In the genomic region with DNA sequence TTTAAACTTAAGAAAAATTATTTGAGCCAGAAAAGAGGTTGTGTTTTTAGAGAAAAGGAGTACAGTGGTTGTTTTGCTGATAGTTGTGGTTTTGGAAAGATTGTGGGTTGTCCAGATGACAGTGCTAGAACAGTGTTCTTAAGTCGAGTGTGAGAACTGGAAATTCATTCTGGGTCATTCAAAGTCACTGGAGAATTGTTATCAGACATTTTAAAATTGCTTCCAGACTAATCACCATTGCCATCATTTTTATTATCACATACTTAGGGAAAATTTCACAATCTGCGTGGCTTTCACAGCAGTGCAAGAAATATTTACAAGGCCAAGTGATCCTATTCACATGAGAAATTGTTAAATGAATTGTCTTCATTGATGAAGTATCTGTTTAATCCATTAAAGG, we compare ENCODE assay signal across 28 cellular contexts.
A peak's percentile ranks its signal among the peaks of the same experiment; 100 is the strongest.
DNase-seq lines count a peak whose midpoint lies in the region; ATAC-seq, FAIRE-seq and TF ChIP-seq lines count a peak whose summit lies in the region.
"Had no signal": no experiment of that assay in that cellular context is flagged by ENCODE, and none has a peak within 500 bp of the region (broad histone marks: within the 10 kb centered on the region; RNA-seq: fewer than 3 reads in every experiment).

No MANE protein-coding gene starts in this region.

- H3K36me3 ChIP-seq in IMR-90 (ENCODE audit: control insufficient read depth, insufficient read depth, low read length) (no peaks in the 10 kb centered on the region), smooth muscle cell (ENCODE audit: low read depth) (no peaks in the 10 kb centered on the region), PC-3 (ENCODE audit: low read depth, low read length) (no peaks in the 10 kb centered on the region), esophagus squamous epithelium (no peaks in the 10 kb centered on the region)
- H3K36me3 ChIP-seq: lower lobe of right lung, neural progenitor cell, upper lobe of right lung had no signal

- no peak overlapping the region for H4K91ac ChIP-seq in IMR-90 (ENCODE audit: insufficient read depth, low read depth, low read length)

- peaks cover 2% of the 10 kb centered on the region; the same call in 1 of the 2 replicates for H3K9me3 ChIP-seq in IMR-90 (ENCODE audit: control insufficient read depth, insufficient read depth, low read length)
- peaks cover 6% of the 10 kb centered on the region for H3K9me3 ChIP-seq in smooth muscle cell (replicated peaks; ENCODE audit: low read depth)
- H3K9me3 ChIP-seq in PC-3 (ENCODE audit: low read length) = no peaks in the 10 kb centered on the region
- no peaks in the 10 kb centered on the region for H3K9me3 ChIP-seq in esophagus squamous epithelium
- H3K9me3 ChIP-seq: lower lobe of right lung, upper lobe of right lung had no signal

- H3K27me3 Mint-ChIP-seq in activated naive CD8-positive, alpha-beta T cell treated with anti-CD3 and anti-CD28 coated beads for 36 hours = peaks cover 3% of the 10 kb centered on the region
- H3K27me3 Mint-ChIP-seq: activated CD4-positive, alpha-beta T cell treated with anti-CD3 and anti-CD28 coated beads, Interleukin-2, amount 10 ng/mL, durations not matched to agents 24 days and 14 days; activated CD8-positive, alpha-beta memory T cell treated with anti-CD3 and anti-CD28 coated beads, Interleukin-2, amount 10 ng/mL, durations not matched to agents 7 days and 5 days; central memory CD8-positive, alpha-beta T cell; T-helper 17 cell had no signal

- no peak overlapping the region for H3K27ac Mint-ChIP-seq in activated naive CD8-positive, alpha-beta T cell treated with anti-CD3 and anti-CD28 coated beads for 36 hours
- H3K27ac Mint-ChIP-seq: activated CD4-positive, alpha-beta T cell treated with anti-CD3 and anti-CD28 coated beads, Interleukin-2, amount 10 ng/mL, durations not matched to agents 24 days and 14 days; activated CD8-positive, alpha-beta memory T cell treated with anti-CD3 and anti-CD28 coated beads, Interleukin-2, amount 10 ng/mL, durations not matched to agents 7 days and 5 days; activated T-cell treated with anti-CD3 and anti-CD28 coated beads, Interleukin-2, amount 50 U/mL, for 72 hours; neural progenitor cell; T-helper 17 cell had no signal

- CTCF ChIA-PET in IMR-90 (lab: Yijun Ruan, JAX) = no interaction called here
- CTCF ChIA-PET in PC-3 (lab: Charles Lee) = no interaction called here

- peaks cover 2% of the 10 kb centered on the region for H3K4me1 ChIP-seq in IMR-90 (ENCODE audit: control insufficient read depth, insufficient read depth, low read length)
- H3K4me1 ChIP-seq in smooth muscle cell (ENCODE audit: low read depth) = no peaks in the 10 kb centered on the region
- no peaks in the 10 kb centered on the region for H3K4me1 ChIP-seq in PC-3 (ENCODE audit: insufficient read depth, low read length)
- H3K4me1 ChIP-seq in esophagus squamous epithelium = no peaks in the 10 kb centered on the region
- H3K4me1 ChIP-seq: lower lobe of right lung, neural progenitor cell, upper lobe of right lung had no signal

- H3K56ac ChIP-seq in IMR-90 (ENCODE audit: extremely low read depth, insufficient read depth, low read length) = no peak overlapping the region

- H3K36me3 Mint-ChIP-seq in activated naive CD8-positive, alpha-beta T cell treated with anti-CD3 and anti-CD28 coated beads for 36 hours = no peaks in the 10 kb centered on the region
- H3K36me3 Mint-ChIP-seq: activated CD8-positive, alpha-beta memory T cell treated with anti-CD3 and anti-CD28 coated beads, Interleukin-2, amount 10 ng/mL, durations not matched to agents 7 days and 5 days; neural progenitor cell had no signal

- TF ChIP-seq CTCF in IMR-90 (conservative IDR thresholded peaks at IDR 0.05; ENCODE audit: low read depth, low read length) (no peak), cardiac fibroblast (IDR thresholded peaks at IDR 0.05; ENCODE audit: low read depth, low read length) (no peak), smooth muscle cell (IDR thresholded peaks at IDR 0.05; ENCODE audit: borderline replicate concordance, insufficient read depth, poor library complexity, severe bottlenecking) (no peak), PC-3 (conservative IDR thresholded peaks at IDR 0.05; ENCODE audit: low read depth, low read length) (no peak), esophagus squamous epithelium (IDR thresholded peaks at IDR 0.05) (no peak)

- H3K4me2 ChIP-seq in IMR-90 (ENCODE audit: low read depth, low read length) (no peak overlapping the region), smooth muscle cell (peak overlapping the region; percentile 23), PC-3 (ENCODE audit: low read length) (no peak overlapping the region)
- H3K4me2 ChIP-seq: neural progenitor cell had no signal

- no peak overlapping the region for H2BK5ac ChIP-seq in IMR-90 (ENCODE audit: low read depth, low read length, poor library complexity, severe bottlenecking)

- no peaks in the 10 kb centered on the region for H3K27me3 ChIP-seq in IMR-90 (ENCODE audit: control insufficient read depth, insufficient read depth, low read length)
- H3K27me3 ChIP-seq in smooth muscle cell (ENCODE audit: low read depth) = no peaks in the 10 kb centered on the region
- H3K27me3 ChIP-seq in PC-3 (ENCODE audit: low read length) = no peaks in the 10 kb centered on the region; the same call in none of the 2 replicates
- H3K27me3 ChIP-seq in esophagus squamous epithelium = no peaks in the 10 kb centered on the region
- H3K27me3 ChIP-seq: neural progenitor cell, upper lobe of right lung had no signal

- H3K9me2 ChIP-seq in PC-3 (replicated peaks; ENCODE audit: low read length) = no peaks in the 10 kb centered on the region

- H3K4me1 Mint-ChIP-seq in activated naive CD8-positive, alpha-beta T cell treated with anti-CD3 and anti-CD28 coated beads for 36 hours = no peaks in the 10 kb centered on the region
- H3K4me1 Mint-ChIP-seq: activated CD4-positive, alpha-beta T cell treated with anti-CD3 and anti-CD28 coated beads, Interleukin-2, amount 10 ng/mL, durations not matched to agents 24 days and 14 days; activated CD8-positive, alpha-beta memory T cell treated with anti-CD3 and anti-CD28 coated beads, Interleukin-2, amount 10 ng/mL, durations not matched to agents 7 days and 5 days; central memory CD8-positive, alpha-beta T cell; T-helper 17 cell had no signal

- H3K9ac ChIP-seq in IMR-90 (ENCODE audit: low read depth, low read length) (no peak overlapping the region), smooth muscle cell (ENCODE audit: low read depth) (no peak overlapping the region), PC-3 (ENCODE audit: low read length) (no peak overlapping the region)
- H3K9ac ChIP-seq: neural progenitor cell had no signal

- H3K9me3 Mint-ChIP-seq in activated naive CD8-positive, alpha-beta T cell treated with anti-CD3 and anti-CD28 coated beads for 36 hours = peaks cover 8% of the 10 kb centered on the region

- H3K79me2 ChIP-seq in smooth muscle cell (ENCODE audit: low read depth) (no peaks in the 10 kb centered on the region), PC-3 (ENCODE audit: low read length) (no peaks in the 10 kb centered on the region)

- H2BK15ac ChIP-seq in IMR-90 (ENCODE audit: low read depth, low read length) = no peak overlapping the region

- FAIRE-seq in HTR-8/SVneo (lab: Jason Lieb, UNC) = no peak
- FAIRE-seq: endothelial cell of umbilical vein, frontal cortex, G401.6, GM18507, K562 had no signal

- no peak for TF ChIP-seq RAD21 in IMR-90 (IDR thresholded peaks at IDR 0.05; ENCODE audit: low read length)

- H2BK120ac ChIP-seq in IMR-90 (ENCODE audit: low read depth, low read length) = no peak overlapping the region

- POLR2A ChIA-PET in IMR-90 (lab: Charles Lee; ENCODE audit: unreplicated experiment) (no interaction called here), PC-3 (lab: Charles Lee; ENCODE audit: unreplicated experiment) (no interaction called here)

- H3K18ac ChIP-seq in IMR-90 (ENCODE audit: low read depth, low read length) = no peak overlapping the region; the same call in 1 of the 2 replicates

- no peak overlapping the region for H2AK9ac ChIP-seq in IMR-90 (replicated peaks; ENCODE audit: low read depth, low read length, poor library complexity)

- no peak overlapping the region for H3K4ac ChIP-seq in IMR-90 (ENCODE audit: low read depth, low read length)

- H3K14ac ChIP-seq in IMR-90 (replicated peaks; ENCODE audit: low read depth, low read length) = no peak overlapping the region

- dilution Hi-C loops in IMR-90 (cut with HindIII; ENCODE audit: low sequenced_read_pairs, unreplicated experiment) = no loop called here

- H3K4me3 ChIP-seq in IMR-90 (ENCODE audit: insufficient read depth, low read depth, low read length) (no peak overlapping the region), cardiac fibroblast (replicated peaks in 1 of 2; ENCODE audit: low read depth in 2 of 2, low read length in 2 of 2) (no peak overlapping the region), smooth muscle cell (no peak overlapping the region), PC-3 (ENCODE audit: low read length) (no peak overlapping the region), esophagus squamous epithelium (no peak overlapping the region)
- H3K4me3 ChIP-seq: K562, lower lobe of right lung, neural progenitor cell, upper lobe of right lung had no signal

- no peak overlapping the region for H2BK20ac ChIP-seq in IMR-90 (ENCODE audit: low read depth, low read length)

- H4K5ac ChIP-seq in IMR-90 (ENCODE audit: low read depth, low read length) = no peak overlapping the region

- no TSS peak for BruUV-seq in IMR-90 (replicated peaks; lab: Mats Ljungman, UMichigan)
- BruUV-seq in PC-3 (replicated peaks; lab: Mats Ljungman, UMichigan) = no TSS peak

- ATAC-seq in IMR-90 (ENCODE audit: low read depth) = no peak
- peak; percentile 62 to 70 for ATAC-seq in left cardiac atrium
- ATAC-seq in PC-3 = no peak
- ATAC-seq: activated CD8-positive, alpha-beta memory T cell treated with anti-CD3 and anti-CD28 coated beads, Interleukin-2, amount 10 ng/mL, durations not matched to agents 7 days and 5 days; activated T-cell treated with anti-CD3 and anti-CD28 coated beads, Interleukin-2, amount 50 U/mL, for 72 hours; K562; lower lobe of right lung; T-helper 17 cell; upper lobe of right lung had no signal

- no CpG with 5 or more reads among the region's 2 CpGs for WGBS in IMR-90 (ENCODE audit: extremely low coverage in 2 of 2, insufficient read length in 1 of 2), 2 experiments
- 7% methylated on average over 2 of the region's 2 CpGs for WGBS in smooth muscle cell (ENCODE audit: low lambda C conversion rate)
- 45 to 55% methylated on average over 2 of the region's 2 CpGs for WGBS in esophagus squamous epithelium, 2 donors

- TF ChIP-seq POLR2A in IMR-90 (IDR thresholded peaks at IDR 0.05; ENCODE audit: low read depth, low read length) (no peak), esophagus squamous epithelium (IDR thresholded peaks at IDR 0.05) (no peak)

- intact Hi-C loops in IMR-90 (cut with micrococcal nuclease) = no loop called here
- intact Hi-C loops in left cardiac atrium (cut with DNase I) = no loop called here
- intact Hi-C loops in PC-3 (cut with micrococcal nuclease) = no loop called here
- intact Hi-C loops in esophagus squamous epithelium (cut with DNase I) = no loop called here

- H3K27ac ChIP-seq in IMR-90 (ENCODE audit: insufficient read depth, low read length) = no peak overlapping the region
- H3K27ac ChIP-seq in smooth muscle cell (ENCODE audit: low read depth) = peak overlapping the region; percentile 22
- H3K27ac ChIP-seq in PC-3 (ENCODE audit: low read length) = no peak overlapping the region
- H3K27ac ChIP-seq in esophagus squamous epithelium = no peak overlapping the region
- H3K27ac ChIP-seq: lower lobe of right lung, neural progenitor cell, upper lobe of right lung had no signal

- DNase-seq in IMR-90 = no peak
- peak; percentile 74 to 85 for DNase-seq in cardiac fibroblast (ENCODE audit: low read depth in 2 of 2)
- DNase-seq in left cardiac atrium = no peak
- DNase-seq in smooth muscle cell (lab: John Stamatoyannopoulos, UW; ENCODE audit: unreplicated experiment) = no peak
- no peak for DNase-seq in activated naive CD8-positive, alpha-beta T cell treated with anti-CD3 and anti-CD28 coated beads for 36 hours
- no peak for DNase-seq in PC-3
- DNase-seq in HTR-8/SVneo (ENCODE audit: insufficient read length, low spot score) = no peak
- no peak for DNase-seq in esophagus squamous epithelium (lab: John Stamatoyannopoulos, UW)
- DNase-seq: activated CD4-positive, alpha-beta T cell treated with anti-CD3 and anti-CD28 coated beads, Interleukin-2, amount 10 ng/mL, durations not matched to agents 24 days and 14 days; activated CD8-positive, alpha-beta memory T cell treated with anti-CD3 and anti-CD28 coated beads, Interleukin-2, amount 10 ng/mL, durations not matched to agents 7 days and 5 days; activated naive CD4-positive, alpha-beta T cell treated with Interleukin-2 at 50 U/mL for 16 hours; activated T-cell treated with anti-CD3 and anti-CD28 coated beads, Interleukin-2, amount 50 U/mL, for 72 hours; amygdala; DMS153; islet precursor cell; lower lobe of right lung; NCI-H2171; NCI-H524 treated with DMSO at 0.1 percent for 48 hours; stimulated activated CD8-positive, alpha-beta memory T cell treated with anti-CD3 and anti-CD28 coated beads, Interleukin-4, amount 100 ng/mL, for 48 hours; T-helper 17 cell; upper lobe of right lung had no signal

- peaks cover 31% of the 10 kb centered on the region for H3F3A ChIP-seq in smooth muscle cell (ENCODE audit: low read depth)
- no peaks in the 10 kb centered on the region for H3F3A ChIP-seq in PC-3 (ENCODE audit: low read length, unreplicated experiment)

- no peaks in the 10 kb centered on the region for H3K9me1 ChIP-seq in IMR-90 (ENCODE audit: insufficient read depth, low read length)

- no peak overlapping the region for H3K4me3 Mint-ChIP-seq in activated naive CD8-positive, alpha-beta T cell treated with anti-CD3 and anti-CD28 coated beads for 36 hours
- H3K4me3 Mint-ChIP-seq: activated CD4-positive, alpha-beta T cell treated with anti-CD3 and anti-CD28 coated beads, Interleukin-2, amount 10 ng/mL, durations not matched to agents 24 days and 14 days; activated CD8-positive, alpha-beta memory T cell treated with anti-CD3 and anti-CD28 coated beads, Interleukin-2, amount 10 ng/mL, durations not matched to agents 7 days and 5 days; activated T-cell treated with anti-CD3 and anti-CD28 coated beads, Interleukin-2, amount 50 U/mL, for 72 hours; central memory CD8-positive, alpha-beta T cell; neural progenitor cell; T-helper 17 cell had no signal

- H4K8ac ChIP-seq in IMR-90 (ENCODE audit: low read depth in 2 of 2, low read length in 2 of 2) = no peak overlapping the region

- no peak overlapping the region for H2AK5ac ChIP-seq in IMR-90 (ENCODE audit: low read depth, low read length)

- H2AFZ ChIP-seq in IMR-90 (replicated peaks; ENCODE audit: low read length, poor library complexity) (no peak overlapping the region), smooth muscle cell (ENCODE audit: low read depth) (no peak overlapping the region), PC-3 (ENCODE audit: low read length) (no peak overlapping the region)
- H2AFZ ChIP-seq: neural progenitor cell had no signal

- H3K23ac ChIP-seq in IMR-90 (ENCODE audit: low read depth, low read length) = no peak overlapping the region

- H4K20me1 ChIP-seq in IMR-90 (ENCODE audit: insufficient read depth, low read length) = no peaks in the 10 kb centered on the region
- H4K20me1 ChIP-seq in smooth muscle cell (ENCODE audit: low read depth) = no peaks in the 10 kb centered on the region
- H4K20me1 ChIP-seq in PC-3 (ENCODE audit: low read length) = no peaks in the 10 kb centered on the region

- no peaks in the 10 kb centered on the region for H3K79me1 ChIP-seq in IMR-90 (ENCODE audit: low read depth in 1 of 2, low read length in 2 of 2)

- in situ Hi-C loops in IMR-90 (cut with MboI; ENCODE audit: low sequenced_read_pairs) = no loop called here

Comparison
In these comparisons a context has a peak if more than half of its experiments do, and no peak if none do; other contexts are left out.
1. ATAC-seq: peak in left cardiac atrium (2 of 2); none in IMR-90 (single experiment) and PC-3 (single experiment).
2. DNase-seq: peak in cardiac fibroblast (2 of 2); none in IMR-90 (single experiment), left cardiac atrium (single experiment), smooth muscle cell (single experiment), activated naive CD8-positive, alpha-beta T cell treated with anti-CD3 and anti-CD28 coated beads for 36 hours (single experiment), PC-3 (single experiment), HTR-8/SVneo (single experiment) and esophagus squamous epithelium (single experiment).